14 cellular contexts compared by ENCODE assay signal in the genomic region with DNA sequence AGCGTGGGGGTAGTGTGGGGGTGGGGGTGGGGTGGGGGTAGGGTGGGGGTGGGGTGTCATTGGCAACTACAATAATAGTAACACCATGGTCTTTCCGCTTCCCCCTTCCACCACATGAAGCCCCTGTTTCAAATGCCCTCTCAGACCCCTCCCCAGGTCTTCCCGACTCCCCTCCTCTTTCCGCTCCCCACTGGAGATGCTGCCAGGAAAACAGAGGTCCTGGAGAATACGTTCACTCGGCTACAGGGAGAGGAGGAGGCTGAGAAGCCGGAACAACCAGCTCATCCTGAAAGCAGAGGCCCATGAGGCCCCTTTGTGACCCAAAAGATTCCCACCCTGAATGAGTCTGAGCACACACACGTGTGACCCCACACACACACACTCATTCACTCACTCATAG.
DNase-seq lines count a peak whose midpoint lies in the region; ATAC-seq and TF ChIP-seq lines count a peak whose summit lies in the region.
"Had no signal": no experiment of that assay in that cellular context is flagged by ENCODE, and none has a peak within 500 bp of the region (broad histone marks: within the 10 kb centered on the region; RNA-seq: fewer than 3 reads in every experiment).

No MANE protein-coding gene starts in this region.

- no peaks in the 10 kb centered on the region for H3K9me3 ChIP-seq in upper lobe of right lung
- H3K9me3 ChIP-seq: upper lobe of left lung had no signal

- H3K27ac ChIP-seq in upper lobe of right lung, result no peak overlapping the region

- peak overlapping the region in 1 of 5 experiments; percentile 51 for H3K4me3 Mint-ChIP-seq in brain
- peak overlapping the region; percentile 62 for H3K4me3 Mint-ChIP-seq in neural crest cell
- H3K4me3 Mint-ChIP-seq: T-helper 2 cell treated with Interferon-gamma antibody and Interleukin-4, amounts not matched to agents 5 μg/mL and 100 μg/mL, for 36 hours had no signal

- H3K9me3 Mint-ChIP-seq in brain, result peaks cover 0 to 14% (median 0%) of the 10 kb centered on the region in 5 experiments
- H3K9me3 Mint-ChIP-seq in neural crest cell, result no peaks in the 10 kb centered on the region
- H3K9me3 Mint-ChIP-seq: activated naive CD4-positive, alpha-beta T cell treated with anti-CD3 and anti-CD28 coated beads, Interleukin-2, amount 50 U/mL, for 72 hours; T-helper 2 cell treated with Interferon-gamma antibody and Interleukin-4, amounts not matched to agents 5 μg/mL and 100 μg/mL, for 36 hours had no signal

- TF ChIP-seq CTCF in brain (conservative IDR thresholded peaks at IDR 0.05) (no peak), neural crest cell (conservative IDR thresholded peaks at IDR 0.05) (no peak), upper lobe of right lung (IDR thresholded peaks at IDR 0.05) (no peak)

- ATAC-seq in upper lobe of right lung (no peak), GM18519 (IDR thresholded peaks at IDR 0.05; ENCODE audit: low FRiP score, unreplicated experiment) (no peak)

- no peaks in the 10 kb centered on the region for H3K36me3 ChIP-seq in upper lobe of right lung
- H3K36me3 ChIP-seq: upper lobe of left lung had no signal

- peak; percentile 36 for DNase-seq in activated effector memory CD4-positive, alpha-beta T cell treated with anti-CD3 and anti-CD28 coated beads, Interleukin-2, amount 50 U/mL, for 16 hours
- DNase-seq in activated effector memory CD4-positive, alpha-beta T cell treated with Interleukin-2 at 50 U/mL for 16 hours, result no peak
- DNase-seq in neural crest cell (ENCODE audit: low read depth, low spot score), result no peak
- peak; percentile 9 for DNase-seq in upper lobe of right lung
- DNase-seq in cerebellar cortex (ENCODE audit: low spot score), result no peak
- no peak for DNase-seq in stimulated activated CD4-positive, alpha-beta T cell treated with anti-CD3 and anti-CD28 coated beads, Interleukin-4, amount 100 ng/mL, for 24 hours
- DNase-seq: activated CD4-positive, alpha-beta T cell treated with anti-CD3 and anti-CD28 coated beads, Interleukin-2, amount 50 U/mL, for 48 hours; mesendoderm; MM.1S; upper lobe of left lung had no signal

- H3K4me1 ChIP-seq in upper lobe of right lung, result peaks cover 38% of the 10 kb centered on the region

- no peaks in the 10 kb centered on the region for H3K27me3 ChIP-seq in upper lobe of right lung
- H3K27me3 ChIP-seq: upper lobe of left lung had no signal

- H3K36me3 Mint-ChIP-seq in brain (no peaks in the 10 kb centered on the region), neural crest cell (ENCODE audit: low read depth) (peaks cover 2% of the 10 kb centered on the region)
- H3K36me3 Mint-ChIP-seq: activated naive CD4-positive, alpha-beta T cell treated with anti-CD3 and anti-CD28 coated beads, Interleukin-2, amount 50 U/mL, for 72 hours had no signal

- no peak overlapping the region for H3K4me3 ChIP-seq in upper lobe of right lung
- H3K4me3 ChIP-seq: upper lobe of left lung had no signal

- H3K27me3 Mint-ChIP-seq in brain (peaks cover 5% of the 10 kb centered on the region), neural crest cell (ENCODE audit: low read depth) (peaks cover 55% of the 10 kb centered on the region)

- H3K27ac Mint-ChIP-seq in brain (peak overlapping the region in 4 of 5 experiments; percentile 45 to 91 (median 86)), neural crest cell (ENCODE audit: unreplicated experiment) (peak overlapping the region; percentile 50)

- H3K4me1 Mint-ChIP-seq in brain (peaks cover 84% of the 10 kb centered on the region), neural crest cell (peaks cover 84% of the 10 kb centered on the region)

- intact Hi-C loops in upper lobe of right lung (cut with DNase I), result no loop called here

Comparison
In these comparisons a context has a peak if more than half of its experiments do, and no peak if none do; other contexts are left out.
1. DNase-seq: peak in activated effector memory CD4-positive, alpha-beta T cell treated with anti-CD3 and anti-CD28 coated beads, Interleukin-2, amount 50 U/mL, for 16 hours (single experiment) and upper lobe of right lung (single experiment); none in activated effector memory CD4-positive, alpha-beta T cell treated with Interleukin-2 at 50 U/mL for 16 hours (single experiment), neural crest cell (single experiment), cerebellar cortex (single experiment) and stimulated activated CD4-positive, alpha-beta T cell treated with anti-CD3 and anti-CD28 coated beads, Interleukin-4, amount 100 ng/mL, for 24 hours (single experiment).